12 cellular contexts compared by ENCODE assay signal in the genomic region with DNA sequence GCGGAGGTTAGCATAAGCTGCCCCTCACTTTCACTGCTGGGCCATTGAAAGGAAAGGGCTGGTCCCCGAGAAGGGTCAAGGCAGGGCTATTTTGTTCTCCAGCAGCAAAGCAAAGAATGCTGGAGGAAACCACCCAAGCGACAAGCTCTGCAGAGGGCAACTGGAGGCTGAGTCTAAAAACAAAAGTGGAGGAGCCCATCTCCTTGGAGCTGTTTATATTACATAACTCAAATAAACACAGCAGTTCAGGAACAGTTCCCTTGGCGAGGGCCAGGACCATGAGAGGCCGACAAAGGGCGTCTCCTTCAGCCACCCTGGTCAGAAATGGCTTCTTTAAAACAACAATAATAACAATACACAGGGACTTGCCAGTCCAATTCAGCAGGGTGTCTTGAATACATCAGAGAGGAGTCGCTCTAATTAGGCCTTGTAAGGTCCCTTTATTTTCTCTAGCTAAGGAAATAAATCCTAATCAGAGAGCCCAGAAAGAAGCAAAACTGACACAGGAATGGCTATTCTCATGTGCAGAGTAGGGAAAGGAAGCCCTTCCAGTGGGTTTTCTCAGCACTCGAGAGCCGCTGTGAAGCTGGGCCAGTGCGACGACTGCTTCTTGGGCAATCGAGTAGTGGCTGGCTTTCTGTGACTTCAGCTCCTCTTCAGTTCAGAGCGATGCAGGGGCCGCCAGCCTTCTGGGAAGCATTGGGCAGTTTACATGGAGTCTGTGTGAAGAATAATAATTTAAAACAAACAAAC. TPM values are rescaled to one million over a fixed set of nuclear protein-coding genes. Genes with fewer than 3 reads are reported as not detected.
DNase-seq lines count a peak whose midpoint lies in the region; ATAC-seq and TF ChIP-seq lines count a peak whose summit lies in the region.
"Had no signal": no experiment of that assay in that cellular context is flagged by ENCODE, and none has a peak within 500 bp of the region (broad histone marks: within the 10 kb centered on the region; RNA-seq: fewer than 3 reads in every experiment).

No MANE protein-coding gene starts in this region.

- no peak overlapping the region for H3K18ac ChIP-seq in neuronal stem cell (ENCODE audit: low read length)

- H3K4me1 Mint-ChIP-seq in WTC11 = peaks cover 28% of the 10 kb centered on the region

- H3K9ac ChIP-seq in neuronal stem cell (ENCODE audit: low read depth, low read length, poor library complexity) = no peak overlapping the region
- H3K9ac ChIP-seq: SK-N-SH had no signal

- H3K4me1 ChIP-seq in gastroesophageal sphincter (peaks cover 48 to 100% (median 90%) of the 10 kb centered on the region in 3 donors), neuronal stem cell (ENCODE audit: control insufficient read depth in 2 of 2, insufficient read depth in 1 of 2, low read depth in 1 of 2, low read length in 2 of 2) (peaks cover 24 to 71% of the 10 kb centered on the region in 2 donors), vagina (peaks cover 92% of the 10 kb centered on the region)

- CTCF ChIA-PET in WTC11 (lab: Charles Lee) = interaction anchor here (0.6 to 1.7 kb wide), 3 partner anchors 21 to 226 kb away, joined by 3 to 4 read pairs (median 3); no protein-coding TSS in a partner anchor

- TF ChIP-seq POLR2A in gastroesophageal sphincter (IDR thresholded peaks at IDR 0.05) = peak in 1 of 2 donors; percentile 36
- TF ChIP-seq POLR2A in vagina (IDR thresholded peaks at IDR 0.05) = no peak

- no peak overlapping the region for H2BK5ac ChIP-seq in neuronal stem cell (ENCODE audit: low read length)

- peak overlapping the region; percentile 64 for H2AFZ ChIP-seq in neuronal stem cell (ENCODE audit: low read length)

- H3K27ac Mint-ChIP-seq in WTC11 = no peak overlapping the region
- H3K27ac Mint-ChIP-seq: B cell had no signal

- no peaks in the 10 kb centered on the region for H3K79me1 ChIP-seq in neuronal stem cell (ENCODE audit: low read depth, low read length)

- H3K27me3 Mint-ChIP-seq in WTC11 (ENCODE audit: low read depth) = peaks cover 2% of the 10 kb centered on the region; the same call in 1 of the 2 replicates
- H3K27me3 Mint-ChIP-seq: B cell had no signal

- H3K4ac ChIP-seq in neuronal stem cell (ENCODE audit: low read length) = no peak overlapping the region

- intact Hi-C loops in Right ventricle myocardium inferior (cut with DNase I) = loop anchor here (2.0 to 5.0 kb wide), 3 partner anchors 351 to 541 kb away; no protein-coding TSS in a partner anchor
- intact Hi-C loops in cardiac septum (cut with DNase I) = loop anchor here (2.0 kb wide), 2 partner anchors 37 to 63 kb away; no protein-coding TSS in a partner anchor
- intact Hi-C loops in vagina (cut with DNase I) = loop anchor here (10.0 kb wide), 1 partner anchor 449 kb away; no protein-coding TSS in a partner anchor

- no peak overlapping the region for H4K8ac ChIP-seq in neuronal stem cell (ENCODE audit: low read depth, low read length)

- peak; percentile 47 for ATAC-seq in Right ventricle myocardium inferior
- peak; percentile 33 for ATAC-seq in gastroesophageal sphincter
- ATAC-seq in GM18519 (IDR thresholded peaks at IDR 0.05; ENCODE audit: low FRiP score, unreplicated experiment) = no peak
- ATAC-seq in WTC11 = no peak

- H2BK120ac ChIP-seq in neuronal stem cell (ENCODE audit: low read depth, low read length) = no peak overlapping the region

- H3K9me3 ChIP-seq in gastroesophageal sphincter (no peaks in the 10 kb centered on the region), neuronal stem cell (replicated peaks in 1 of 2; ENCODE audit: control insufficient read depth in 2 of 2, insufficient read depth in 1 of 2, low read depth in 1 of 2, low read length in 2 of 2) (no peaks in the 10 kb centered on the region), vagina (no peaks in the 10 kb centered on the region)
- H3K9me3 ChIP-seq: SK-N-SH had no signal

- H4K91ac ChIP-seq in neuronal stem cell (ENCODE audit: low read depth, low read length, poor library complexity) = no peak overlapping the region

- no peak overlapping the region for H2AK5ac ChIP-seq in neuronal stem cell (ENCODE audit: low read depth, low read length)

- H3K27me3 ChIP-seq in gastroesophageal sphincter (no peaks in the 10 kb centered on the region), neuronal stem cell (ENCODE audit: control insufficient read depth in 3 of 3, insufficient read depth in 3 of 3, low read depth in 1 of 3, low read length in 3 of 3) (no peaks in the 10 kb centered on the region), vagina (no peaks in the 10 kb centered on the region)

- H3K4me3 Mint-ChIP-seq in WTC11 = no peak overlapping the region
- H3K4me3 Mint-ChIP-seq: B cell had no signal

- H3K36me3 ChIP-seq in gastroesophageal sphincter (no peaks in the 10 kb centered on the region), neuronal stem cell (replicated peaks in 1 of 2; ENCODE audit: control insufficient read depth in 2 of 2, insufficient read depth in 2 of 2, low read length in 2 of 2) (no peaks in the 10 kb centered on the region), vagina (no peaks in the 10 kb centered on the region)

- no peak overlapping the region for H3K14ac ChIP-seq in neuronal stem cell (ENCODE audit: low read length)

- DNase-seq in Right ventricle myocardium inferior (ENCODE audit: missing footprints) (peak; percentile 83), cardiac septum (ENCODE audit: low spot score) (no peak), neuronal stem cell (ENCODE audit: low spot score) (peak; percentile 44), vagina (ENCODE audit: extremely low spot score in 2 of 2) (no peak), T1000 (lab: John Stamatoyannopoulos, UW) (no peak), WTC11 (ENCODE audit: low spot score) (no peak)
- DNase-seq: activated T-cell treated with anti-CD3 and anti-CD28 coated beads, Interleukin-2, amount 50 U/mL, for 1 hour; NCI-H1105 treated with DMSO at 0.1 percent for 48 hours; SK-N-SH had no signal

- no peak overlapping the region for H3K23ac ChIP-seq in neuronal stem cell (ENCODE audit: low read depth, low read length, poor library complexity)

- WGBS in gastroesophageal sphincter (ENCODE audit: low coverage in 1 of 2), 2 donors = 24 to 36% methylated on average over 9 of the region's 14 CpGs
- WGBS in neuronal stem cell (ENCODE audit: extremely low coverage in 2 of 2, insufficient read length in 2 of 2, insufficient replicate concordance in 1 of 2), 2 donors = no CpG with 5 or more reads among the region's 14 CpGs

- peak; percentile 66 for TF ChIP-seq EP300 in gastroesophageal sphincter (IDR thresholded peaks at IDR 0.05)

- no peak overlapping the region for H2BK12ac ChIP-seq in neuronal stem cell (ENCODE audit: low read length)

- no peaks in the 10 kb centered on the region for H3K36me3 Mint-ChIP-seq in WTC11

- H3K27ac ChIP-seq in gastroesophageal sphincter (peak overlapping the region; percentile 95 to 99 (median 96)), neuronal stem cell (replicated peaks; ENCODE audit: low read length) (peak overlapping the region; percentile 59), vagina (peak overlapping the region; percentile 98)

- H3K9me3 Mint-ChIP-seq in WTC11 = no peaks in the 10 kb centered on the region

- H3K4me2 ChIP-seq in neuronal stem cell (ENCODE audit: insufficient read depth, low read length, poor library complexity, severe bottlenecking) = no peak overlapping the region
- H3K4me2 ChIP-seq: SK-N-SH had no signal

- H2BK15ac ChIP-seq in neuronal stem cell (ENCODE audit: low read length) = no peak overlapping the region

- TF ChIP-seq CTCF in gastroesophageal sphincter (IDR thresholded peaks at IDR 0.05) = peak in 1 of 4 experiments; percentile 11
- no peak for TF ChIP-seq CTCF in vagina (IDR thresholded peaks at IDR 0.05)
- no peak for TF ChIP-seq CTCF in WTC11 (IDR thresholded peaks at IDR 0.05)

- H3K4me3 ChIP-seq in gastroesophageal sphincter (no peak overlapping the region), neuronal stem cell (ENCODE audit: low read length in 2 of 2) (no peak overlapping the region), vagina (no peak overlapping the region)

- POLR2A ChIA-PET in WTC11 (lab: Charles Lee) = interaction anchor here (0.5 to 0.6 kb wide), 2 partner anchors 32 to 63 kb away, joined by 3 read pairs; no protein-coding TSS in a partner anchor

TF ChIP-seq in WTC11, 78 proteins besides CTCF, POLR2A, EP300 and RAD21 (continues in another document):
- TF ChIP-seq, protein P1, sequence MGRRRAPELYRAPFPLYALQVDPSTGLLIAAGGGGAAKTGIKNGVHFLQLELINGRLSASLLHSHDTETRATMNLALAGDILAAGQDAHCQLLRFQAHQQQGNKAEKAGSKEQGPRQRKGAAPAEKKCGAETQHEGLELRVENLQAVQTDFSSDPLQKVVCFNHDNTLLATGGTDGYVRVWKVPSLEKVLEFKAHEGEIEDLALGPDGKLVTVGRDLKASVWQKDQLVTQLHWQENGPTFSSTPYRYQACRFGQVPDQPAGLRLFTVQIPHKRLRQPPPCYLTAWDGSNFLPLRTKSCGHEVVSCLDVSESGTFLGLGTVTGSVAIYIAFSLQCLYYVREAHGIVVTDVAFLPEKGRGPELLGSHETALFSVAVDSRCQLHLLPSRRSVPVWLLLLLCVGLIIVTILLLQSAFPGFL (CRISPR knock-in tag; IDR thresholded peaks at IDR 0.05; ENCODE audit: borderline replicate concordance) = no peak
- TF ChIP-seq, protein P2, sequence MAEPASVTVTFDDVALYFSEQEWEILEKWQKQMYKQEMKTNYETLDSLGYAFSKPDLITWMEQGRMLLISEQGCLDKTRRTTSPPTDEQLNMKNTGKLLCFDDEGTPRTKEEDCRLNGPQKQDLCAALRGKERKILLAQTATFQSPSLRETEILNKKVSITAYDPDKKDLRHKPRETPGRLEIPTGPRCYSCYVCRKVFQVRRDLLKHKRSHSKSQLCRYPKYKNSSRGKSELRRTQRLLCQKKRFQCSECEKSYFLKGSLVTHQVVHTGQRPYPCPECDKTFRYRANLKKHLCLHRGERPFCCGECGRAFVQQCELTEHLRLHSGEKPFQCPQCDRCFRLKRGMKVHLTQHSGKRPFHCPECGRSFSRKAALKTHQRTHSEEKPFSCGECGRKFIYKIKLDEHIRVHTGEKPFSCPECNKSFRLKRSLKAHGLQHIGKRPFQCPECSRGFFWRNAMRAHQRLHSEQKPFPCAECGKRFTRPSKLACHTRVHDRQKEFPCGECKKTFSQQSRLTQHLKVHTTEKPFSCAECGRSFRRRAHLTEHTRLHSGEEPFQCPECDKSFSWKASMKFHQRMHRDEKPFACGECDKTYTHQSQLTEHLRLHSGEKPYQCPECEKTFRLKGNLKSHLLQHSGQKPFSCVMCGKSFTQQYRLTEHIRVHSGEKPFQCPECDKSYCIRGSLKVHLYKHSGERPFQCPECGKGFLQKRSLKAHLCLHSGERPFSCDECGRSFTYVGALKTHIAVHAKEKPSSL (CRISPR knock-in tag; conservative IDR thresholded peaks at IDR 0.05) = no peak
- TF ChIP-seq SOX15 (CRISPR knock-in tag; IDR thresholded peaks at IDR 0.05) (no peak), HMGA2 (CRISPR knock-in tag; IDR thresholded peaks at IDR 0.05) (no peak), SMAD4 (CRISPR knock-in tag; IDR thresholded peaks at IDR 0.05) (no peak), RORB (CRISPR knock-in tag; IDR thresholded peaks at IDR 0.05) (no peak), NFATC4 (CRISPR knock-in tag; IDR thresholded peaks at IDR 0.05) (no peak)

RNA-seq across cellular contexts. Expression of a gene that starts 57.0 kb away (rescaled TPM):
- 10.1 TPM for total RNA-seq in Right ventricle myocardium inferior
- total RNA-seq in cardiac septum = 9.1 TPM
- total RNA-seq in gastroesophageal sphincter = 1 to 10 TPM; 6.7 to 9.6 (median 8.7) TPM
- polyA plus RNA-seq in neuronal stem cell (2013, experiment 1 of 2) = 20.2 TPM
- 19.1 TPM for polyA plus RNA-seq in neuronal stem cell (2013, experiment 2 of 2)
- total RNA-seq in vagina = 20.9 TPM
- 24.0 to 27.6 TPM (median 27.3 TPM) in 3 replicates for total RNA-seq in WTC11 (2021)

Comparison
In these comparisons a context has a peak if more than half of its experiments do, and no peak if none do; other contexts are left out.
1. DNase-seq: peak in Right ventricle myocardium inferior (single experiment) and neuronal stem cell (single experiment); none in cardiac septum (single experiment), vagina (0 of 2), T1000 (single experiment) and WTC11 (single experiment).
2. ATAC-seq: peak in Right ventricle myocardium inferior (single experiment) and gastroesophageal sphincter (single experiment); none in GM18519 (single experiment) and WTC11 (single experiment).
3. Peak in every context shown above with its lines, with median percentiles within 50 percentile points of each other: H3K27ac ChIP-seq.